Comparison of ENCODE assay signal across 28 cellular contexts in genomic region chr1:29925058-29925457, GRCh38.
"Had no signal": no experiment of that assay in that cellular context is flagged by ENCODE, and none has a peak within 500 bp of the region (broad histone marks: within the 10 kb centered on the region; RNA-seq: fewer than 3 reads in every experiment).

No MANE protein-coding gene starts in this region.

- FAIRE-seq: astrocyte, bronchial epithelial cell had no signal

- DNase-seq: activated CD4-positive, alpha-beta memory T cell treated with anti-CD3 and anti-CD28 coated beads, Interleukin-2, amount 10 ng/mL, durations not matched to agents 7 days and 5 days; activated CD4-positive, alpha-beta T cell treated with anti-CD3 and anti-CD28 coated beads for 36 hours; activated CD4-positive, alpha-beta T cell treated with anti-CD3 and anti-CD28 coated beads, Interleukin-2, amount 10 ng/mL, durations not matched to agents 24 days and 14 days; activated CD4-positive, CD25-positive, alpha-beta regulatory T cell; activated CD4-positive, CD25-positive, alpha-beta regulatory T cell treated with anti-CD3 and anti-CD28 coated beads, Interleukin-2, amount 50 U/mL, for 72 hours; activated effector memory CD4-positive, alpha-beta T cell treated with Interleukin-2 at 50 U/mL for 16 hours; activated gamma-delta T cell treated with Interleukin-2 at 50 U/mL for 16 hours; activated naive CD4-positive, alpha-beta T cell treated with anti-CD3 and anti-CD28 coated beads, Interleukin-2, amount 50 U/mL, for 16 hours; activated naive CD4-positive, alpha-beta T cell treated with Interleukin-2 at 50 U/mL for 16 hours; activated T-cell treated with anti-CD3 and anti-CD28 coated beads, Interleukin-2, amount 50 U/mL, for 4 hours; amniotic stem cell; anterior cingulate cortex; brain microvascular endothelial cell; dorsolateral prefrontal cortex; effector memory CD4-positive, alpha-beta T cell; erythroblast; gastrocnemius medialis; glutamatergic neuron; T-helper 1 cell; T-helper 17 cell; T1000; WERI-Rb-1 had no signal

- H3K27me3 ChIP-seq: brain microvascular endothelial cell, gastrocnemius medialis had no signal

- H3K9me3 ChIP-seq: esophagus muscularis mucosa, gastrocnemius medialis had no signal

- H3K27ac ChIP-seq: brain microvascular endothelial cell, coronary artery, dorsolateral prefrontal cortex, esophagus muscularis mucosa, foreskin keratinocyte, gastrocnemius medialis, WERI-Rb-1 had no signal

- ATAC-seq: activated CD4-positive, alpha-beta T cell treated with anti-CD3 and anti-CD28 coated beads for 36 hours; activated T-cell treated with anti-CD3 and anti-CD28 coated beads, Interleukin-2, amount 50 U/mL, for 4 hours; activated T-helper 17 cell treated with anti-CD3 and anti-CD28 coated beads, Interleukin-2, amount 50 U/mL, for 72 hours; foreskin keratinocyte; gastrocnemius medialis; T-helper 17 cell had no signal

- H3K36me3 ChIP-seq: brain microvascular endothelial cell, esophagus muscularis mucosa, gastrocnemius medialis, WERI-Rb-1 had no signal

- H3K4me1 ChIP-seq: esophagus muscularis mucosa, foreskin keratinocyte, gastrocnemius medialis had no signal

- H3K4me3 ChIP-seq: coronary artery, dorsolateral prefrontal cortex, esophagus muscularis mucosa, gastrocnemius medialis had no signal
